In genomic region chr6:106974999-106975698, GRCh38 we compare ENCODE assay signal across 9 cellular contexts. TPM values are rescaled to one million over a fixed set of nuclear protein-coding genes. Genes with fewer than 3 reads are reported as not detected.
DNase-seq lines count a peak whose midpoint lies in the region; ATAC-seq and FAIRE-seq lines count a peak whose summit lies in the region.
"Had no signal": no experiment of that assay in that cellular context is flagged by ENCODE, and none has a peak within 500 bp of the region (broad histone marks: within the 10 kb centered on the region; RNA-seq: fewer than 3 reads in every experiment).

No MANE protein-coding gene starts in this region.

- peaks cover 66% of the 10 kb centered on the region for H3K27me3 Mint-ChIP-seq in activated naive CD8-positive, alpha-beta T cell treated with anti-CD3 and anti-CD28 coated beads, Interleukin-2, amount 10 ng/mL, durations not matched to agents 7 days and 5 days

- H3K27me3 ChIP-seq in iPS-18a (ENCODE audit: control insufficient read depth, insufficient read depth, low read length), result no peaks in the 10 kb centered on the region
- H3K27me3 ChIP-seq in small intestine (ENCODE audit: control insufficient read depth in 2 of 2, insufficient read depth in 2 of 2, low read length in 2 of 2), result peaks cover 5 to 12% of the 10 kb centered on the region in 2 donors

- peaks cover 17% of the 10 kb centered on the region for H3K4me1 ChIP-seq in iPS-18a (ENCODE audit: control insufficient read depth, low read depth, low read length)
- H3K4me1 ChIP-seq in small intestine (ENCODE audit: control insufficient read depth in 2 of 2, insufficient read depth in 1 of 2, low read depth in 1 of 2, low read length in 1 of 2), result no peaks in the 10 kb centered on the region

- peak; percentile 31 for DNase-seq in activated CD4-positive, CD25-positive, alpha-beta regulatory T cell treated with anti-CD3 and anti-CD28 coated beads, Interleukin-2, amount 50 U/mL, for 72 hours
- no peak for DNase-seq in activated CD4-positive, CD25-positive, alpha-beta regulatory T cell (lab: John Stamatoyannopoulos, UW)
- peak; percentile 78 for DNase-seq in NCI-H2227 (lab: John Stamatoyannopoulos, UW; ENCODE audit: unreplicated experiment)
- peak; percentile 43 for DNase-seq in activated naive CD8-positive, alpha-beta T cell treated with anti-CD3 and anti-CD28 coated beads, Interleukin-2, amount 10 ng/mL, durations not matched to agents 7 days and 5 days
- DNase-seq in small intestine, result peak; percentile 47
- DNase-seq in COLO829 (ENCODE audit: low spot score), result no peak

- peak; percentile 73 for ATAC-seq in HG02759 (IDR thresholded peaks at IDR 0.05; ENCODE audit: unreplicated experiment)
- peak; percentile 33 for ATAC-seq in activated naive CD8-positive, alpha-beta T cell treated with anti-CD3 and anti-CD28 coated beads, Interleukin-2, amount 10 ng/mL, durations not matched to agents 7 days and 5 days (ENCODE audit: low read depth)

- H3K36me3 Mint-ChIP-seq in activated naive CD8-positive, alpha-beta T cell treated with anti-CD3 and anti-CD28 coated beads, Interleukin-2, amount 10 ng/mL, durations not matched to agents 7 days and 5 days, result no peaks in the 10 kb centered on the region

- no peaks in the 10 kb centered on the region for H3K9me3 ChIP-seq in iPS-18a (ENCODE audit: control insufficient read depth, low read depth, low read length)
- H3K9me3 ChIP-seq in small intestine (ENCODE audit: control insufficient read depth, low read depth), result no peaks in the 10 kb centered on the region

- H3K4me3 ChIP-seq in iPS-18a (ENCODE audit: low read length) (peak overlapping the region; percentile 62), small intestine (ENCODE audit: low read depth in 1 of 2, low read length in 2 of 2) (peak overlapping the region; percentile 70 to 80)

- H3K27ac ChIP-seq in iPS-18a (ENCODE audit: low read length), result peak overlapping the region; percentile 62
- H3K27ac ChIP-seq in small intestine (ENCODE audit: low read depth in 1 of 2, low read length in 1 of 2), result peak overlapping the region; percentile 32 to 83

- no peak overlapping the region for H3K27ac Mint-ChIP-seq in activated naive CD8-positive, alpha-beta T cell treated with anti-CD3 and anti-CD28 coated beads, Interleukin-2, amount 10 ng/mL, durations not matched to agents 7 days and 5 days

- no peaks in the 10 kb centered on the region for H3K9me3 Mint-ChIP-seq in activated naive CD8-positive, alpha-beta T cell treated with anti-CD3 and anti-CD28 coated beads, Interleukin-2, amount 10 ng/mL, durations not matched to agents 7 days and 5 days

- 0 to 1% (median 1%) methylated on average over 48 to 85 of the region's 85 CpGs for WGBS in small intestine, 3 donors

- POLR2A ChIA-PET in activated naive CD8-positive, alpha-beta T cell treated with anti-CD3 and anti-CD28 coated beads, Interleukin-2, amount 10 ng/mL, durations not matched to agents 7 days and 5 days (lab: Charles Lee), result no interaction called here

- H3K36me3 ChIP-seq in iPS-18a (ENCODE audit: control insufficient read depth, low read depth, low read length) (peaks cover 28% of the 10 kb centered on the region), small intestine (ENCODE audit: control insufficient read depth in 2 of 2, insufficient read depth in 2 of 2, low read length in 2 of 2) (no peaks in the 10 kb centered on the region)

- FAIRE-seq in small intestine (lab: Jason Lieb, UNC), result no peak
- FAIRE-seq: GM18507 had no signal

- peaks cover 9% of the 10 kb centered on the region for H3K4me1 Mint-ChIP-seq in activated naive CD8-positive, alpha-beta T cell treated with anti-CD3 and anti-CD28 coated beads, Interleukin-2, amount 10 ng/mL, durations not matched to agents 7 days and 5 days

- H3K9ac ChIP-seq in iPS-18a (ENCODE audit: low read length), result peak overlapping the region; percentile 98

- peak overlapping the region; percentile 61 for H3K4me3 Mint-ChIP-seq in activated naive CD8-positive, alpha-beta T cell treated with anti-CD3 and anti-CD28 coated beads, Interleukin-2, amount 10 ng/mL, durations not matched to agents 7 days and 5 days

RNA-seq across cellular contexts. Expression of gene CD24, which starts 0.6 kb away (rescaled TPM):
- 1 to 10 TPM in 1 of 2 experiments, under 1 TPM in 1; 0.68 to 1.1 TPM for total RNA-seq in activated naive CD8-positive, alpha-beta T cell treated with anti-CD3 and anti-CD28 coated beads, Interleukin-2, amount 10 ng/mL, durations not matched to agents 7 days and 5 days
- polyA plus RNA-seq in small intestine, result 100 to 1,000 TPM in 1 of 3 donors, 10 to 100 TPM in 2; 41.1 to 436 (median 93.5) TPM

RNA-seq across cellular contexts. Expression of gene MTRES1, which starts 52.9 kb away (rescaled TPM):
- 10 to 100 TPM; 16.7 to 19.0 TPM for total RNA-seq in activated naive CD8-positive, alpha-beta T cell treated with anti-CD3 and anti-CD28 coated beads, Interleukin-2, amount 10 ng/mL, durations not matched to agents 7 days and 5 days
- polyA plus RNA-seq in small intestine, result 10 to 100 TPM; 31.9 to 54.3 (median 37.8) TPM

Comparison
In these comparisons a context has a peak if more than half of its experiments do, and no peak if none do; other contexts are left out.
1. DNase-seq: peak in activated CD4-positive, CD25-positive, alpha-beta regulatory T cell treated with anti-CD3 and anti-CD28 coated beads, Interleukin-2, amount 50 U/mL, for 72 hours (single experiment), NCI-H2227 (single experiment), activated naive CD8-positive, alpha-beta T cell treated with anti-CD3 and anti-CD28 coated beads, Interleukin-2, amount 10 ng/mL, durations not matched to agents 7 days and 5 days (single experiment) and small intestine (single experiment); none in activated CD4-positive, CD25-positive, alpha-beta regulatory T cell (0 of 4) and COLO829 (single experiment).